Comparison of ENCODE assay signal across 14 cellular contexts in genomic region chr7:44289341-44290249, GRCh38. TPM values are rescaled to one million over a fixed set of nuclear protein-coding genes. Genes with fewer than 3 reads are reported as not detected.
A peak's percentile ranks its signal among the peaks of the same experiment; 100 is the strongest.
DNase-seq lines count a peak whose midpoint lies in the region; ATAC-seq and TF ChIP-seq lines count a peak whose summit lies in the region.
"Had no signal": no experiment of that assay in that cellular context is flagged by ENCODE, and none has a peak within 500 bp of the region (broad histone marks: within the 10 kb centered on the region; RNA-seq: fewer than 3 reads in every experiment).

No MANE protein-coding gene starts in this region.

- no peaks in the 10 kb centered on the region for H3K36me3 ChIP-seq in BLaER1 treated with 17β-estradiol and CSF1 and Interleukin-3, amounts not matched to agents 10 nM and 100 nM

- peak; percentile 73 for DNase-seq in cardiac septum (ENCODE audit: low spot score)
- DNase-seq in posterior vena cava (ENCODE audit: low spot score) = peak; percentile 79
- no peak for DNase-seq in NCI-H524 treated with DMSO at 0.1 percent for 48 hours (lab: John Stamatoyannopoulos, UW)
- DNase-seq: hypothalamus; mammary epithelial cell; PC-9; stimulated activated CD4-positive, alpha-beta T cell treated with anti-CD3 and anti-CD28 coated beads, Interleukin-2, amount 100 ng/mL, for 48 hours; stimulated activated naive CD4-positive, alpha-beta T cell had no signal

- 0 out of 3 replicates have a peak, but pooled peaks have one; percentile 10 for ATAC-seq in SK-N-SH treated with all-trans-retinoic acid at 6 μM for 48 hours
- no peak for ATAC-seq in GM19351 (IDR thresholded peaks at IDR 0.05; ENCODE audit: unreplicated experiment)
- no peak for ATAC-seq in HG02981 (IDR thresholded peaks at IDR 0.05; ENCODE audit: unreplicated experiment)
- ATAC-seq in HG02840 (IDR thresholded peaks at IDR 0.05; ENCODE audit: low FRiP score, unreplicated experiment) = no peak

- H3K9ac ChIP-seq in BLaER1 treated with 17β-estradiol and CSF1 and Interleukin-3, amounts not matched to agents 10 nM and 100 nM = peak overlapping the region in 4 of 11 experiments; percentile 11 to 56 (median 20); a peak in 4 of 22 replicates

- intact Hi-C loops in cardiac septum (cut with DNase I) (loop anchor here (5.0 kb wide), 1 partner anchor 32 kb away; no protein-coding TSS in a partner anchor), posterior vena cava (cut with DNase I) (no loop called here)

- H3K9me3 ChIP-seq in BLaER1 treated with 17β-estradiol and CSF1 and Interleukin-3, amounts not matched to agents 10 nM and 100 nM (replicated peaks in 1 of 11) = no peaks in the 10 kb centered on the region

- peak overlapping the region in 4 of 11 experiments; percentile 9 to 50 (median 38); a peak in 3 of 22 replicates for H3K27ac ChIP-seq in BLaER1 treated with 17β-estradiol and CSF1 and Interleukin-3, amounts not matched to agents 10 nM and 100 nM
- H3K27ac ChIP-seq: PC-9 had no signal

- H3K4me2 ChIP-seq in BLaER1 treated with 17β-estradiol and CSF1 and Interleukin-3, amounts not matched to agents 10 nM and 100 nM = peak overlapping the region in 10 of 11 experiments; percentile 34 to 89 (median 82); a peak in 19 of 22 replicates
- H3K4me2 ChIP-seq: PC-9 had no signal

- peaks cover 21 to 72% (median 58%) of the 10 kb centered on the region in 10 experiments for H3K4me1 ChIP-seq in BLaER1 treated with 17β-estradiol and CSF1 and Interleukin-3, amounts not matched to agents 10 nM and 100 nM

- no peak overlapping the region for H3K4me3 ChIP-seq in BLaER1 treated with 17β-estradiol and CSF1 and Interleukin-3, amounts not matched to agents 10 nM and 100 nM
- H3K4me3 ChIP-seq: PC-9 had no signal

- H4K20me1 ChIP-seq in BLaER1 treated with 17β-estradiol and CSF1 and Interleukin-3, amounts not matched to agents 10 nM and 100 nM = no peaks in the 10 kb centered on the region

- H3K27me3 ChIP-seq in BLaER1 treated with 17β-estradiol and CSF1 and Interleukin-3, amounts not matched to agents 10 nM and 100 nM = no peaks in the 10 kb centered on the region

TF ChIP-seq in SK-N-SH treated with all-trans-retinoic acid at 6 μM for 48 hours, 23 proteins besides CTCF, POLR2A, EP300 and RAD21:
- TF ChIP-seq SNAI2 (CRISPR knock-in tag; IDR thresholded peaks at IDR 0.05) = no peak
- TF ChIP-seq TOX (CRISPR knock-in tag; IDR thresholded peaks at IDR 0.05; ENCODE audit: borderline replicate concordance) = no peak
- no peak for TF ChIP-seq ZFP30 (CRISPR knock-in tag; IDR thresholded peaks at IDR 0.05)
- no peak for TF ChIP-seq ZNF70 (CRISPR knock-in tag; IDR thresholded peaks at IDR 0.05)
- no peak for TF ChIP-seq PPARA (CRISPR knock-in tag; IDR thresholded peaks at IDR 0.05; ENCODE audit: borderline replicate concordance)
- TF ChIP-seq, protein P1, sequence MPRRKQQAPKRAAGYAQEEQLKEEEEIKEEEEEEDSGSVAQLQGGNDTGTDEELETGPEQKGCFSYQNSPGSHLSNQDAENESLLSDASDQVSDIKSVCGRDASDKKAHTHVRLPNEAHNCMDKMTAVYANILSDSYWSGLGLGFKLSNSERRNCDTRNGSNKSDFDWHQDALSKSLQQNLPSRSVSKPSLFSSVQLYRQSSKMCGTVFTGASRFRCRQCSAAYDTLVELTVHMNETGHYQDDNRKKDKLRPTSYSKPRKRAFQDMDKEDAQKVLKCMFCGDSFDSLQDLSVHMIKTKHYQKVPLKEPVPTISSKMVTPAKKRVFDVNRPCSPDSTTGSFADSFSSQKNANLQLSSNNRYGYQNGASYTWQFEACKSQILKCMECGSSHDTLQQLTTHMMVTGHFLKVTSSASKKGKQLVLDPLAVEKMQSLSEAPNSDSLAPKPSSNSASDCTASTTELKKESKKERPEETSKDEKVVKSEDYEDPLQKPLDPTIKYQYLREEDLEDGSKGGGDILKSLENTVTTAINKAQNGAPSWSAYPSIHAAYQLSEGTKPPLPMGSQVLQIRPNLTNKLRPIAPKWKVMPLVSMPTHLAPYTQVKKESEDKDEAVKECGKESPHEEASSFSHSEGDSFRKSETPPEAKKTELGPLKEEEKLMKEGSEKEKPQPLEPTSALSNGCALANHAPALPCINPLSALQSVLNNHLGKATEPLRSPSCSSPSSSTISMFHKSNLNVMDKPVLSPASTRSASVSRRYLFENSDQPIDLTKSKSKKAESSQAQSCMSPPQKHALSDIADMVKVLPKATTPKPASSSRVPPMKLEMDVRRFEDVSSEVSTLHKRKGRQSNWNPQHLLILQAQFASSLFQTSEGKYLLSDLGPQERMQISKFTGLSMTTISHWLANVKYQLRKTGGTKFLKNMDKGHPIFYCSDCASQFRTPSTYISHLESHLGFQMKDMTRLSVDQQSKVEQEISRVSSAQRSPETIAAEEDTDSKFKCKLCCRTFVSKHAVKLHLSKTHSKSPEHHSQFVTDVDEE (CRISPR knock-in tag; IDR thresholded peaks at IDR 0.05) = no peak
- no peak for TF ChIP-seq ISL1 (CRISPR knock-in tag; IDR thresholded peaks at IDR 0.05)

RNA-seq across cellular contexts. Expression of gene CAMK2B, which starts 35.8 kb away (rescaled TPM):
- total RNA-seq in cardiac septum (149 TPM), posterior vena cava (1 to 10 TPM; 1.2 to 3.5 TPM)
- total RNA-seq: T-helper 1 cell treated with Interleukin-12 subunit alpha and Interleukin-12 subunit beta and Interleukin-4 antibody, amounts not matched to agents 30 ng/mL and 1 ng/mL, for 36 hours had no signal

Comparison
In these comparisons a context has a peak if more than half of its experiments do, and no peak if none do; other contexts are left out.
1. RNA of gene CAMK2B, which starts 35.8 kb away (total RNA-seq): 149 TPM in cardiac septum (single experiment); 1.2 to 3.5 TPM in posterior vena cava; every median in the first group is over 10 times any median in the second.